ENCODE assay signal across 1 cellular context in the genomic region with DNA sequence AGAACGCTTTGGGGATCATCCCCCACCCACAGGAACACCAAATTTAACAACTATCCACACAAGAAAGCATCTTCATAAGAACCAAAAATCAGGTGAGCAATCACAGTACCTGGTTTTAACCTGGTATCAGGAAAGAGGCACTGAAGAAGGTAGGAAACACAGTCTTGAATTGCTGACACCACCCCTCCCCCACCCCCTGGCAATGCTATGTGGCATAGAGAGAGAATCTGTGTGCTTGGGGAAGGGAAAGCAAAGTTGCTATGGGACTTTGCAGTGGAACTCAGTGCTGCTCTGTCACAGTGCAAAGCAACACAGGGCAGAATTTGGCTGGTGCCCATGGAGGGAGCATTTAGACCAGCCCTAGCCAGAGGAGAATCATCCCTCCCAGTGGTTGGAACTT.
TF ChIP-seq lines count a peak whose summit lies in the region.

No MANE protein-coding gene starts in this region.

TF ChIP-seq in H1, 55 proteins besides CTCF, POLR2A, EP300 and RAD21 (continued from another document):
- no peak for TF ChIP-seq CREB1 (IDR thresholded peaks at IDR 0.05)
- no peak for TF ChIP-seq POLR2AphosphoS5 (IDR thresholded peaks at IDR 0.05; ENCODE audit: low read depth, low read length)
- TF ChIP-seq RFX5 (IDR thresholded peaks at IDR 0.05; ENCODE audit: borderline replicate concordance, low read depth, low read length): no peak
- TF ChIP-seq CBX8 (IDR thresholded peaks at IDR 0.05; ENCODE audit: borderline replicate concordance, low read depth, low read length): no peak
- TF ChIP-seq E2F6 (IDR thresholded peaks at IDR 0.05): no peak
